Comparison of ENCODE assay signal across 8 cellular contexts in the genomic region with DNA sequence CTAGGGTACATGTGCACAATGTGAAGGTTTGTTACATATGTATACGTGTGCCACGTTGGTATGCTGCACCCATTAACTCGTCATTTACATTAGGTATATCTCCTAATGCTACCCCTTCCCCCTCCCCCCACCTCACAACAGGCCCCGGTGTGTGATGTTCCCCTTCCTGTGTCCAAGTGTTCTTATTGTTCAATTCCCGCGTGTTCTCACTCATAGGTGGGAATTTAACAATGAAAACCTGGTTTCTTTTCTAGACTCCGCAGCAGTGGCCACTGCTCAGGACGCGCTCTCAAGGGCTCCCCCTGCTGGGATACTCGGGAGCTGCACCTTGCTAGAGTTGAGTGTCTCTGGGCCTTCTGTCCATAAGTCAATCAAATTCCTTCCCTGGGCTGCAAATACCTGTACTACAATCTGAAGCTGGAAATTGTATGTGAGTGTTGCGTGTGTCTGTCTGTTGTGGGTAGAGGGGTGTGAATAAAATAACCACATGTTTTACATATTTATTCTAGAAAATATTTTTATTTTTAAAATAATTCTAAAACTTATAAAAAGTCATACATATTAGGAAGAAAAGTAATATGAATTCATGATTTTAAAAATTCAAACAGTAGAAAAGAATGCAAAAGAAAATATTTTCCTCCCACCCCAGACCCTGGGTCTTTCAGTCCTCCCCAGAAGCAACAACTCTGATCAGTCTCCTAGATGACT. TPM values are rescaled to one million over a fixed set of nuclear protein-coding genes. Genes with fewer than 3 reads are reported as not detected.
DNase-seq lines count a peak whose midpoint lies in the region; ATAC-seq and TF ChIP-seq lines count a peak whose summit lies in the region.

No MANE protein-coding gene starts in this region.

- no peaks in the 10 kb centered on the region for H3K36me3 ChIP-seq in GM06990 (ENCODE audit: control insufficient read depth, insufficient read depth, low read length)
- no peaks in the 10 kb centered on the region for H3K36me3 ChIP-seq in Panc1 (ENCODE audit: control insufficient read depth, insufficient read depth, low read length)
- no peaks in the 10 kb centered on the region for H3K36me3 ChIP-seq in fibroblast of lung (ENCODE audit: control insufficient read depth, insufficient read depth, low read length)

- no TSS peak for BruUV-seq in Panc1 (replicated peaks; lab: Mats Ljungman, UMichigan)

- H3K36me3 Mint-ChIP-seq in activated T-cell treated with anti-CD3 and anti-CD28 coated beads, Interleukin-2, amount 50 U/mL, for 4 hours (ENCODE audit: insufficient read depth), result no peaks in the 10 kb centered on the region
- H3K36me3 Mint-ChIP-seq in natural killer cell treated with Interleukin-12 subunit alpha and Interleukin-12 subunit beta and Interleukin-15 and Interleukin-18, amount 100 ng/mL, for 72 hours, result no peaks in the 10 kb centered on the region

- H3K9me3 ChIP-seq in Panc1 (ENCODE audit: control insufficient read depth, insufficient read depth, low read depth, low read length) (no peaks in the 10 kb centered on the region), fibroblast of lung (ENCODE audit: control insufficient read depth, insufficient read depth, low read depth, low read length) (no peaks in the 10 kb centered on the region)

- H3K9ac ChIP-seq in fibroblast of lung (ENCODE audit: insufficient read depth, low read length), result no peak overlapping the region

- H3K27ac ChIP-seq in Panc1 (ENCODE audit: low read length) (no peak overlapping the region), fibroblast of lung (ENCODE audit: insufficient read depth, low read length) (no peak overlapping the region)

- DNase-seq in GM06990 (ENCODE audit: extremely low read depth, insufficient read length) (peak; percentile 70), KBM-7 (peak; percentile 90), Panc1 (ENCODE audit: low read depth, low spot score) (peak; percentile 89), fibroblast of lung (ENCODE audit: low read depth in 2 of 2) (peak; percentile 70 to 77)
- peak; percentile 92 for DNase-seq in activated T-cell treated with anti-CD3 and anti-CD28 coated beads, Interleukin-2, amount 50 U/mL, for 4 hours
- peak; percentile 86 for DNase-seq in natural killer cell treated with Interleukin-12 subunit alpha and Interleukin-12 subunit beta and Interleukin-15 and Interleukin-18, amount 100 ng/mL, for 72 hours (ENCODE audit: low spot score)
- peak; percentile 65 to 91 (median 84) for DNase-seq in stimulated activated naive CD4-positive, alpha-beta T cell (lab: John Stamatoyannopoulos, UW)

- peak overlapping the region; percentile 85 for H3K4me3 Mint-ChIP-seq in activated T-cell treated with anti-CD3 and anti-CD28 coated beads, Interleukin-2, amount 50 U/mL, for 4 hours
- H3K4me3 Mint-ChIP-seq in natural killer cell treated with Interleukin-12 subunit alpha and Interleukin-12 subunit beta and Interleukin-15 and Interleukin-18, amount 100 ng/mL, for 72 hours, result peak overlapping the region; percentile 76

- POLR2A ChIA-PET in Panc1 (lab: Charles Lee), result interaction anchor here (0.6 kb wide), 2 partner anchors 163 to 1084 kb away, joined by 7 to 9 read pairs; a partner anchor contains a TSS

- H4K20me1 ChIP-seq in fibroblast of lung (ENCODE audit: control insufficient read depth, extremely low read depth, insufficient read depth, low read length), result no peaks in the 10 kb centered on the region

- CTCF ChIA-PET in Panc1 (lab: Charles Lee), result interaction anchor here (0.6 to 1.2 kb wide), 14 partner anchors 8 to 774 kb away, joined by 3 to 9 read pairs (median 4); a partner anchor contains a TSS

- no peaks in the 10 kb centered on the region for H3K9me3 Mint-ChIP-seq in activated T-cell treated with anti-CD3 and anti-CD28 coated beads, Interleukin-2, amount 50 U/mL, for 4 hours
- no peaks in the 10 kb centered on the region for H3K9me3 Mint-ChIP-seq in natural killer cell treated with Interleukin-12 subunit alpha and Interleukin-12 subunit beta and Interleukin-15 and Interleukin-18, amount 100 ng/mL, for 72 hours

- H3K79me2 ChIP-seq in fibroblast of lung (ENCODE audit: control insufficient read depth, insufficient read depth, low read length), result no peaks in the 10 kb centered on the region

- no peak overlapping the region for H3K27ac Mint-ChIP-seq in natural killer cell treated with Interleukin-12 subunit alpha and Interleukin-12 subunit beta and Interleukin-15 and Interleukin-18, amount 100 ng/mL, for 72 hours

- no peak overlapping the region for H3K4me2 ChIP-seq in fibroblast of lung (ENCODE audit: extremely low read depth, insufficient read depth, low read length)

- intact Hi-C loops in Panc1 (cut with micrococcal nuclease; ENCODE audit: unreplicated experiment), result loop anchor here (5.0 kb wide), 1 partner anchor 145 kb away; no protein-coding TSS in a partner anchor

- ATAC-seq in Panc1, result peak; percentile 94
- ATAC-seq in activated T-cell treated with anti-CD3 and anti-CD28 coated beads, Interleukin-2, amount 50 U/mL, for 4 hours, result peak; percentile 99
- peak; percentile 91 to 93 for ATAC-seq in natural killer cell treated with Interleukin-12 subunit alpha and Interleukin-12 subunit beta and Interleukin-15 and Interleukin-18, amount 100 ng/mL, for 72 hours
- no peak for ATAC-seq in GM18517 (IDR thresholded peaks at IDR 0.05; ENCODE audit: unreplicated experiment)

- TF ChIP-seq CTCF in GM06990 (IDR thresholded peaks at IDR 0.05; ENCODE audit: insufficient read depth, low read length, poor library complexity, severe bottlenecking), result peak; percentile 98
- peak; percentile 99 for TF ChIP-seq CTCF in Panc1 (IDR thresholded peaks at IDR 0.05)
- TF ChIP-seq CTCF in fibroblast of lung (conservative IDR thresholded peaks at IDR 0.05 in 1 of 2, IDR thresholded peaks at IDR 0.05 in 1 of 2; ENCODE audit: low read depth in 1 of 2, low read length in 2 of 2), result peak; percentile 97

- no peaks in the 10 kb centered on the region; the same call in 1 of the 2 replicates for H3K27me3 ChIP-seq in GM06990 (replicated peaks; ENCODE audit: control insufficient read depth, insufficient read depth, low read length)
- H3K27me3 ChIP-seq in Panc1 (ENCODE audit: control insufficient read depth, insufficient read depth, low read length), result no peaks in the 10 kb centered on the region
- H3K27me3 ChIP-seq in fibroblast of lung (ENCODE audit: control insufficient read depth, insufficient read depth, low read length), result no peaks in the 10 kb centered on the region

- H3K27me3 Mint-ChIP-seq in activated T-cell treated with anti-CD3 and anti-CD28 coated beads, Interleukin-2, amount 50 U/mL, for 4 hours (ENCODE audit: low read depth), result peaks cover 4% of the 10 kb centered on the region
- H3K27me3 Mint-ChIP-seq in natural killer cell treated with Interleukin-12 subunit alpha and Interleukin-12 subunit beta and Interleukin-15 and Interleukin-18, amount 100 ng/mL, for 72 hours, result peaks cover 0 to 6% of the 10 kb centered on the region in 2 donors

- in situ Hi-C loops in KBM-7 (cut with MboI; ENCODE audit: low pct_unique_long_range_greater_than_20kb, low sequenced_read_pairs) (no loop called here), Panc1 (cut with HindIII; ENCODE audit: low pct_unique_long_range_greater_than_20kb, low sequenced_read_pairs) (no loop called here)

- H3K4me1 ChIP-seq in Panc1 (ENCODE audit: control insufficient read depth, insufficient read depth, low read length) (peaks cover 3% of the 10 kb centered on the region; the same call in 1 of the 2 replicates), fibroblast of lung (ENCODE audit: control insufficient read depth, extremely low read depth, insufficient read depth, low read length) (peaks cover 3% of the 10 kb centered on the region)

- no peaks in the 10 kb centered on the region for H3K4me1 Mint-ChIP-seq in activated T-cell treated with anti-CD3 and anti-CD28 coated beads, Interleukin-2, amount 50 U/mL, for 4 hours (ENCODE audit: low read depth)
- H3K4me1 Mint-ChIP-seq in natural killer cell treated with Interleukin-12 subunit alpha and Interleukin-12 subunit beta and Interleukin-15 and Interleukin-18, amount 100 ng/mL, for 72 hours (ENCODE audit: low read depth in 2 of 2), result peaks cover 5 to 6% of the 10 kb centered on the region in 2 donors

- peak overlapping the region; percentile 46 for H3K4me3 ChIP-seq in GM06990 (replicated peaks; ENCODE audit: low read depth, low read length)
- H3K4me3 ChIP-seq in Panc1 (ENCODE audit: low read depth in 2 of 2, low read length in 2 of 2), result peak overlapping the region; percentile 30 to 50
- peak overlapping the region in 3 of 4 experiments; percentile 21 to 51 (median 46) for H3K4me3 ChIP-seq in fibroblast of lung (replicated peaks in 1 of 4; ENCODE audit: control extremely low read depth in 1 of 4, insufficient read depth in 1 of 4, low read depth in 3 of 4, low read length in 4 of 4)

- no peak overlapping the region for H2AFZ ChIP-seq in fibroblast of lung (ENCODE audit: low read length)

RNA-seq across cellular contexts. Expression of a gene that starts 8.2 kb away (rescaled TPM):
- total RNA-seq in Panc1 (2021; ENCODE audit: unreplicated experiment) (82.5 TPM), fibroblast of lung (24.7 and 45.9 TPM in 2 replicates)
- polyA plus RNA-seq in Panc1 (2012; ENCODE audit: insufficient read length), result 61.0 TPM
- total RNA-seq in activated T-cell treated with anti-CD3 and anti-CD28 coated beads, Interleukin-2, amount 50 U/mL, for 4 hours, result 10 to 100 TPM; 27.7 to 31.9 (median 30.9) TPM
- polyA plus RNA-seq in fibroblast of lung, result 11.3 and 11.8 TPM in 2 replicates
- polyA plus RNA-seq in fibroblast of lung (2012), result 31.5 and 38.6 TPM in 2 replicates
- 31.5 and 78.1 TPM in 2 replicates for polyA minus RNA-seq in fibroblast of lung (ENCODE audit: low replicate concordance)
- 10 to 100 TPM; 67.5 to 90.0 TPM for total RNA-seq in natural killer cell treated with Interleukin-12 subunit alpha and Interleukin-12 subunit beta and Interleukin-15 and Interleukin-18, amount 100 ng/mL, for 72 hours

RNA-seq across cellular contexts. Expression of a gene that starts 9.2 kb away (rescaled TPM):
- total RNA-seq in Panc1 (2021; ENCODE audit: unreplicated experiment) (0.26 TPM), fibroblast of lung (50.1 and 91.3 TPM in 2 replicates)
- 0.24 TPM for polyA plus RNA-seq in Panc1 (2012; ENCODE audit: insufficient read length)
- total RNA-seq in activated T-cell treated with anti-CD3 and anti-CD28 coated beads, Interleukin-2, amount 50 U/mL, for 4 hours, result not detected
- 30.6 and 54.5 TPM in 2 replicates for polyA plus RNA-seq in fibroblast of lung
- 53.4 and 97.0 TPM in 2 replicates for polyA plus RNA-seq in fibroblast of lung (2012)
- polyA minus RNA-seq in fibroblast of lung (ENCODE audit: low replicate concordance), result 117 and 195 TPM in 2 replicates
- total RNA-seq in natural killer cell treated with Interleukin-12 subunit alpha and Interleukin-12 subunit beta and Interleukin-15 and Interleukin-18, amount 100 ng/mL, for 72 hours, result not detected

RNA-seq across cellular contexts. Expression of a gene that starts 35.5 kb away (rescaled TPM):
- total RNA-seq in Panc1 (2021; ENCODE audit: unreplicated experiment), result 58.6 TPM
- polyA plus RNA-seq in Panc1 (2012; ENCODE audit: insufficient read length), result 37.5 TPM
- total RNA-seq in activated T-cell treated with anti-CD3 and anti-CD28 coated beads, Interleukin-2, amount 50 U/mL, for 4 hours, result 10 to 100 TPM; 58.1 to 61.7 (median 58.5) TPM
- 31.3 and 41.1 TPM in 2 replicates for total RNA-seq in fibroblast of lung
- 31.1 and 36.5 TPM in 2 replicates for polyA plus RNA-seq in fibroblast of lung
- 36.1 and 36.6 TPM in 2 replicates for polyA plus RNA-seq in fibroblast of lung (2012)
- polyA minus RNA-seq in fibroblast of lung (ENCODE audit: low replicate concordance), result 64.2 and 68.7 TPM in 2 replicates
- total RNA-seq in natural killer cell treated with Interleukin-12 subunit alpha and Interleukin-12 subunit beta and Interleukin-15 and Interleukin-18, amount 100 ng/mL, for 72 hours, result 10 to 100 TPM; 61.5 to 68.9 TPM

Comparison
In these comparisons a context has a peak if more than half of its experiments do, and no peak if none do; other contexts are left out.
1. RNA of a gene that starts 9.2 kb away (total RNA-seq): 50.1 to 91.3 TPM in fibroblast of lung; 0.26 TPM in Panc1 (single experiment), not detected in natural killer cell treated with Interleukin-12 subunit alpha and Interleukin-12 subunit beta and Interleukin-15 and Interleukin-18, amount 100 ng/mL, for 72 hours and not detected in activated T-cell treated with anti-CD3 and anti-CD28 coated beads, Interleukin-2, amount 50 U/mL, for 4 hours; every median in the first group is over 10 times any median in the second.
2. Peak in every context shown above with its lines, with median percentiles within 50 percentile points of each other: DNase-seq, H3K4me3 ChIP-seq and CTCF ChIP-seq.